ENCODE assay signal across 9 cellular contexts in genomic region chr11:3799143-3799542, GRCh38. TPM values are rescaled to one million over a fixed set of nuclear protein-coding genes. Genes with fewer than 3 reads are reported as not detected.
DNase-seq lines count a peak whose midpoint lies in the region; ATAC-seq and TF ChIP-seq lines count a peak whose summit lies in the region.
"Had no signal": no experiment of that assay in that cellular context is flagged by ENCODE, and none has a peak within 500 bp of the region (broad histone marks: within the 10 kb centered on the region; RNA-seq: fewer than 3 reads in every experiment).

No MANE protein-coding gene starts in this region.

- H2AFZ ChIP-seq in neural progenitor cell (replicated peaks): no peak overlapping the region

- H3K4me1 Mint-ChIP-seq in CD8-positive, alpha-beta T cell (ENCODE audit: low read depth): peaks cover 38% of the 10 kb centered on the region
- H3K4me1 Mint-ChIP-seq in IgD-negative memory B cell (peaks cover 17 to 21% (median 21%) of the 10 kb centered on the region in 3 donors), neural progenitor cell (peaks cover 23% of the 10 kb centered on the region)
- peaks cover 46% of the 10 kb centered on the region for H3K4me1 Mint-ChIP-seq in activated naive CD8-positive, alpha-beta T cell treated with anti-CD3 and anti-CD28 coated beads, Interleukin-2, amount 50 U/mL, for 24 hours

- no peak for TF ChIP-seq CTCF in CD8-positive, alpha-beta T cell (IDR thresholded peaks at IDR 0.05)
- TF ChIP-seq CTCF in neural progenitor cell (IDR thresholded peaks at IDR 0.05): no peak

- H3K4me2 ChIP-seq in neural progenitor cell: no peak overlapping the region

- CTCF ChIA-PET in CD8-positive, alpha-beta T cell (lab: Charles Lee): interaction anchor here (6.0 kb wide), 1 partner anchor 9 kb away, joined by 48 read pairs; the partner anchor contains the start of gene PGAP2

- H3K79me2 ChIP-seq in neural progenitor cell (ENCODE audit: low read depth): peaks cover 31% of the 10 kb centered on the region

- intact Hi-C loops in CD8-positive, alpha-beta T cell (cut with DNase I, micrococcal nuclease): loop anchor here in 1 of 2 experiments (5.0 kb wide), 1 partner anchor 377 kb away; no protein-coding TSS in a partner anchor

- no peaks in the 10 kb centered on the region for H3K36me3 ChIP-seq in CD8-positive, alpha-beta T cell (ENCODE audit: insufficient read depth, low read length)
- H3K36me3 ChIP-seq in neural progenitor cell: no peaks in the 10 kb centered on the region

- peaks cover 31% of the 10 kb centered on the region for H4K20me1 ChIP-seq in neural progenitor cell (ENCODE audit: low read depth)

- DNase-seq in CD8-positive, alpha-beta T cell: no peak
- DNase-seq in activated naive CD8-positive, alpha-beta T cell treated with anti-CD3 and anti-CD28 coated beads, Interleukin-2, amount 50 U/mL, for 24 hours: no peak
- DNase-seq in neural progenitor cell (ENCODE audit: low spot score) (no peak), mucosa of gallbladder (ENCODE audit: low spot score) (no peak), COLO668 (lab: John Stamatoyannopoulos, UW; ENCODE audit: unreplicated experiment) (no peak)
- DNase-seq in stimulated activated CD4-positive, alpha-beta T cell treated with anti-CD3 and anti-CD28 coated beads, Interleukin-4, amount 100 ng/mL, for 1 hour: no peak
- DNase-seq: SIG-M5 had no signal

- peak overlapping the region; percentile 100 for H3K27ac Mint-ChIP-seq in CD8-positive, alpha-beta T cell
- H3K27ac Mint-ChIP-seq in IgD-negative memory B cell: peak overlapping the region in 1 of 3 donors; percentile 46
- peak overlapping the region; percentile 97 for H3K27ac Mint-ChIP-seq in activated naive CD8-positive, alpha-beta T cell treated with anti-CD3 and anti-CD28 coated beads, Interleukin-2, amount 50 U/mL, for 24 hours
- H3K27ac Mint-ChIP-seq in neural progenitor cell: peak overlapping the region; percentile 66

- H3K9me3 ChIP-seq in CD8-positive, alpha-beta T cell (ENCODE audit: low read length): no peaks in the 10 kb centered on the region
- no peaks in the 10 kb centered on the region for H3K9me3 ChIP-seq in neural progenitor cell (ENCODE audit: low read depth)

- H3K27me3 ChIP-seq in CD8-positive, alpha-beta T cell (ENCODE audit: insufficient read depth, low read length): no peaks in the 10 kb centered on the region
- no peaks in the 10 kb centered on the region for H3K27me3 ChIP-seq in neural progenitor cell

- H3K4me3 ChIP-seq in CD8-positive, alpha-beta T cell (ENCODE audit: low read depth, low read length): no peak overlapping the region
- H3K4me3 ChIP-seq in neural progenitor cell: no peak overlapping the region

- H3K36me3 Mint-ChIP-seq in CD8-positive, alpha-beta T cell: peaks cover 24% of the 10 kb centered on the region
- H3K36me3 Mint-ChIP-seq in IgD-negative memory B cell (no peaks in the 10 kb centered on the region), neural progenitor cell (peaks cover 8% of the 10 kb centered on the region)
- H3K36me3 Mint-ChIP-seq in activated naive CD8-positive, alpha-beta T cell treated with anti-CD3 and anti-CD28 coated beads, Interleukin-2, amount 50 U/mL, for 24 hours (ENCODE audit: low read depth): peaks cover 25% of the 10 kb centered on the region

- no peaks in the 10 kb centered on the region for H3K9me3 Mint-ChIP-seq in CD8-positive, alpha-beta T cell
- H3K9me3 Mint-ChIP-seq in IgD-negative memory B cell (no peaks in the 10 kb centered on the region), neural progenitor cell (no peaks in the 10 kb centered on the region)
- H3K9me3 Mint-ChIP-seq in activated naive CD8-positive, alpha-beta T cell treated with anti-CD3 and anti-CD28 coated beads, Interleukin-2, amount 50 U/mL, for 24 hours: no peaks in the 10 kb centered on the region

- POLR2A ChIA-PET in CD8-positive, alpha-beta T cell (lab: Charles Lee): interaction anchor here (2.3 to 3.7 kb wide), 3 partner anchors 9 to 55 kb away, joined by 9 to 30 read pairs (median 12); partner anchors contain the start of genes PGAP2, RHOG and STIM1

- no peak overlapping the region for H3K27ac ChIP-seq in CD8-positive, alpha-beta T cell (ENCODE audit: low read depth, low read length)
- H3K27ac ChIP-seq in neural progenitor cell: no peak overlapping the region

- peaks cover 16% of the 10 kb centered on the region for H3F3A ChIP-seq in neural progenitor cell (ENCODE audit: low read depth)

- peaks cover 36% of the 10 kb centered on the region for H3K4me1 ChIP-seq in CD8-positive, alpha-beta T cell (ENCODE audit: insufficient read depth, low read length)
- H3K4me1 ChIP-seq in neural progenitor cell: peaks cover 9% of the 10 kb centered on the region

- no peaks in the 10 kb centered on the region for H3K27me3 Mint-ChIP-seq in CD8-positive, alpha-beta T cell (ENCODE audit: low read depth)
- no peaks in the 10 kb centered on the region for H3K27me3 Mint-ChIP-seq in IgD-negative memory B cell
- no peaks in the 10 kb centered on the region for H3K27me3 Mint-ChIP-seq in activated naive CD8-positive, alpha-beta T cell treated with anti-CD3 and anti-CD28 coated beads, Interleukin-2, amount 50 U/mL, for 24 hours
- H3K27me3 Mint-ChIP-seq in neural progenitor cell (ENCODE audit: insufficient read depth, low read depth): peaks cover 5% of the 10 kb centered on the region

- no peak overlapping the region for H3K9ac ChIP-seq in neural progenitor cell

- ATAC-seq in CD8-positive, alpha-beta T cell: no peak
- no peak for ATAC-seq in activated naive CD8-positive, alpha-beta T cell treated with anti-CD3 and anti-CD28 coated beads, Interleukin-2, amount 50 U/mL, for 24 hours

- H3K4me3 Mint-ChIP-seq in CD8-positive, alpha-beta T cell: peak overlapping the region; percentile 96
- H3K4me3 Mint-ChIP-seq in IgD-negative memory B cell: peak overlapping the region; percentile 12 to 98 (median 90)
- peak overlapping the region; percentile 93 for H3K4me3 Mint-ChIP-seq in activated naive CD8-positive, alpha-beta T cell treated with anti-CD3 and anti-CD28 coated beads, Interleukin-2, amount 50 U/mL, for 24 hours
- H3K4me3 Mint-ChIP-seq in neural progenitor cell: no peak overlapping the region

RNA-seq across cellular contexts. Expression of gene NUP98, which starts 1.8 kb away (rescaled TPM):
- total RNA-seq in CD8-positive, alpha-beta T cell: 100 to 1,000 TPM; 204 to 210 TPM
- polyA plus RNA-seq in IgD-negative memory B cell: 34.0 TPM
- total RNA-seq in neural progenitor cell (ENCODE audit: low replicate concordance) (94.8 and 106 TPM in 2 replicates), mucosa of gallbladder (60.1 TPM)

RNA-seq across cellular contexts. Expression of gene PGAP2, which starts 9.2 kb away (rescaled TPM):
- 10 to 100 TPM; 16.3 to 18.5 TPM for total RNA-seq in CD8-positive, alpha-beta T cell
- polyA plus RNA-seq in IgD-negative memory B cell: 20.1 TPM
- total RNA-seq in neural progenitor cell (ENCODE audit: low replicate concordance): 10.0 and 37.4 TPM in 2 replicates
- total RNA-seq in mucosa of gallbladder: 22.6 TPM

RNA-seq across cellular contexts. Expression of gene RHOG, which starts 41.6 kb away (rescaled TPM):
- 100 to 1,000 TPM; 125 to 127 TPM for total RNA-seq in CD8-positive, alpha-beta T cell
- 199 TPM for polyA plus RNA-seq in IgD-negative memory B cell
- total RNA-seq in neural progenitor cell (ENCODE audit: low replicate concordance) (5.9 and 19.9 TPM in 2 replicates), mucosa of gallbladder (57.2 TPM)
- polyA plus RNA-seq: neural cell had no signal

RNA-seq across cellular contexts. Expression of gene STIM1, which starts 56.3 kb away (rescaled TPM):
- total RNA-seq in CD8-positive, alpha-beta T cell: 10 to 100 TPM; 72.5 to 84.3 TPM
- polyA plus RNA-seq in IgD-negative memory B cell: 22.1 TPM
- total RNA-seq in neural progenitor cell (ENCODE audit: low replicate concordance) (17.3 and 18.9 TPM in 2 replicates), mucosa of gallbladder (123 TPM)
